ENCODE assay signal across 7 cellular contexts in genomic region chr11:68146704-68147474, GRCh38. TPM values are rescaled to one million over a fixed set of nuclear protein-coding genes. Genes with fewer than 3 reads are reported as not detected.
DNase-seq lines count a peak whose midpoint lies in the region; ATAC-seq and TF ChIP-seq lines count a peak whose summit lies in the region.

No MANE protein-coding gene starts in this region.

- H3K27ac ChIP-seq in PC-3 (ENCODE audit: low read length), result peak overlapping the region; percentile 50
- peak overlapping the region; percentile 93 to 99 (median 95) for H3K27ac ChIP-seq in thyroid gland

- ATAC-seq in PC-3, result peak; percentile 79
- ATAC-seq in HG03432 (IDR thresholded peaks at IDR 0.05; ENCODE audit: unreplicated experiment), result no peak
- no peak for ATAC-seq in HG02852 (IDR thresholded peaks at IDR 0.05; ENCODE audit: unreplicated experiment)

- H3K27me3 ChIP-seq in PC-3 (ENCODE audit: low read length) (no peaks in the 10 kb centered on the region), thyroid gland (no peaks in the 10 kb centered on the region)

- H3K4me2 ChIP-seq in PC-3 (ENCODE audit: low read length), result peak overlapping the region; percentile 42

- H3K4me1 ChIP-seq in PC-3 (ENCODE audit: insufficient read depth, low read length) (peaks cover 35% of the 10 kb centered on the region), thyroid gland (peaks cover 50 to 76% of the 10 kb centered on the region in 2 donors)

- H3K79me2 ChIP-seq in PC-3 (ENCODE audit: low read length), result no peaks in the 10 kb centered on the region

- intact Hi-C loops in PC-3 (cut with micrococcal nuclease) (loop anchor here (2.0 kb wide), 1 partner anchor 24 kb away; no protein-coding TSS in a partner anchor), thyroid gland (cut with DNase I) (no loop called here)

- H3K36me3 ChIP-seq in PC-3 (ENCODE audit: low read depth, low read length) (no peaks in the 10 kb centered on the region), thyroid gland (no peaks in the 10 kb centered on the region)

- CTCF ChIA-PET in PC-3 (lab: Charles Lee), result no interaction called here

- TF ChIP-seq CTCF in PC-3 (conservative IDR thresholded peaks at IDR 0.05; ENCODE audit: low read depth, low read length) (no peak), thyroid gland (IDR thresholded peaks at IDR 0.05) (no peak)

- 34 to 36% methylated on average over 10 to 12 of the region's 13 CpGs for WGBS in thyroid gland, 2 donors

- H3K9ac ChIP-seq in PC-3 (ENCODE audit: low read length), result peak overlapping the region; percentile 7; the same call in 1 of the 2 replicates

- H3K4me3 ChIP-seq in PC-3 (ENCODE audit: low read length) (no peak overlapping the region), thyroid gland (replicated peaks in 1 of 3) (no peak overlapping the region)

- POLR2A ChIA-PET in PC-3 (lab: Charles Lee; ENCODE audit: unreplicated experiment), result no interaction called here

- H3K9me2 ChIP-seq in PC-3 (replicated peaks; ENCODE audit: low read length), result no peaks in the 10 kb centered on the region

- H3F3A ChIP-seq in PC-3 (ENCODE audit: low read length, unreplicated experiment), result no peaks in the 10 kb centered on the region

- H3K9me3 ChIP-seq in PC-3 (ENCODE audit: low read length), result no peaks in the 10 kb centered on the region
- no peaks in the 10 kb centered on the region for H3K9me3 ChIP-seq in thyroid gland

- peak; percentile 9 to 83 for TF ChIP-seq POLR2A in thyroid gland (IDR thresholded peaks at IDR 0.05)

- DNase-seq in HUDEP-2 (lab: John Stamatoyannopoulos, UW; ENCODE audit: unreplicated experiment in 76 of 76), result peak in 75 of 76 experiments; percentile 30 to 93 (median 78)
- peak; percentile 93 for DNase-seq in PC-3
- peak; percentile 57 for DNase-seq in glomerular visceral epithelial cell (ENCODE audit: extremely low spot score)
- DNase-seq in thyroid gland, result peak; percentile 90
- no peak for DNase-seq in islet precursor cell

- TSS peak; percentile 81 for BruUV-seq in PC-3 (replicated peaks; lab: Mats Ljungman, UMichigan)

- peak overlapping the region; percentile 37; the same call in 1 of the 2 replicates for H2AFZ ChIP-seq in PC-3 (ENCODE audit: low read length)

- H4K20me1 ChIP-seq in PC-3 (ENCODE audit: low read length), result no peaks in the 10 kb centered on the region

RNA-seq across cellular contexts. Expression of gene CHKA, which starts 25.7 kb away (rescaled TPM):
- total RNA-seq in PC-3 (2014; rRNA removed) (57.5 and 71.9 TPM in 2 replicates), thyroid gland (100 to 1,000 TPM in 1 of 4 donors, 10 to 100 TPM in 3; 86.8 to 106 (median 93.1) TPM)
